Comparison of ENCODE assay signal across 25 cellular contexts in the genomic region with DNA sequence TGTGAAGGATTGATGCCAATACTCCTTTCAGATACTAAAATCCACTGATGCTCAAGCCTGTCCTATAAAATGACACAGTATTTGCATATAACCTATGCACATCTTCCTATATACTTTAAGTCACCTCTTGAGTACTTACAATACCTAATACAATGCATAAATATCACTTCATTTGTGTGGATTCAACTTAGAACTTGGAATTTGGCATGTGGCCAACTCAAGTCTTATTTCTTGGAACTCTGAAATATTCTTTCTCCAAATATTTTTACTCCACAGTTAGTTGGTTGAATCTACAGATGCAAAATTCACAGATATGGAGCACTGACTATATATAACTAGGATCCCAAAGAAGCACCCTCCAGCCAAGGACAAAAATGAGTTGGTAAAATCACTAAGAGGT.
"Had no signal": no experiment of that assay in that cellular context is flagged by ENCODE, and none has a peak within 500 bp of the region (broad histone marks: within the 10 kb centered on the region; RNA-seq: fewer than 3 reads in every experiment).

No MANE protein-coding gene starts in this region.

- ATAC-seq: activated CD4-positive, alpha-beta T cell treated with anti-CD3 and anti-CD28 coated beads for 36 hours; activated CD8-positive, alpha-beta memory T cell treated with anti-CD3 and anti-CD28 coated beads, Interleukin-2, amount 10 ng/mL, durations not matched to agents 7 days and 5 days; activated CD8-positive, alpha-beta T cell treated with anti-CD3 and anti-CD28 coated beads, Interleukin-2, amount 10 ng/mL, durations not matched to agents 7 days and 5 days; activated naive CD8-positive, alpha-beta T cell treated with anti-CD3 and anti-CD28 coated beads, Interleukin-2, amount 50 U/mL, for 24 hours; esophagus mucosa; gastroesophageal sphincter; heart right ventricle had no signal

- H3K4me2 ChIP-seq: hepatocyte had no signal

- H3K4me3 ChIP-seq: ascending aorta, colonic mucosa, gastroesophageal sphincter, heart right ventricle, hepatocyte had no signal

- H3K9me3 ChIP-seq: ascending aorta, colonic mucosa, gastroesophageal sphincter had no signal

- H3K27ac ChIP-seq: ascending aorta, brain microvascular endothelial cell, colonic mucosa, gastroesophageal sphincter, heart right ventricle, hepatocyte had no signal

- H3K4me1 ChIP-seq: ascending aorta, colonic mucosa, gastroesophageal sphincter, heart right ventricle had no signal

- DNase-seq: activated CD4-positive, alpha-beta memory T cell treated with anti-CD3 and anti-CD28 coated beads for 36 hours; activated CD4-positive, alpha-beta T cell treated with anti-CD3 and anti-CD28 coated beads for 36 hours; activated CD4-positive, CD25-positive, alpha-beta regulatory T cell; activated CD4-positive, CD25-positive, alpha-beta regulatory T cell treated with anti-CD3 and anti-CD28 coated beads, Interleukin-2, amount 50 U/mL, for 72 hours; activated CD8-positive, alpha-beta memory T cell treated with anti-CD3 and anti-CD28 coated beads, Interleukin-2, amount 10 ng/mL, durations not matched to agents 7 days and 5 days; activated CD8-positive, alpha-beta memory T cell treated with anti-CD3 and anti-CD28 coated beads, Interleukin-2, amount 50 U/mL, for 4 hours; activated CD8-positive, alpha-beta T cell treated with anti-CD3 and anti-CD28 coated beads, Interleukin-2, amount 10 ng/mL, durations not matched to agents 7 days and 5 days; activated effector memory CD4-positive, alpha-beta T cell treated with anti-CD3 and anti-CD28 coated beads, Interleukin-2, amount 50 U/mL, for 16 hours; activated naive CD4-positive, alpha-beta T cell treated with anti-CD3 and anti-CD28 coated beads for 36 hours; activated naive CD8-positive, alpha-beta T cell treated with anti-CD3 and anti-CD28 coated beads for 36 hours; activated naive CD8-positive, alpha-beta T cell treated with anti-CD3 and anti-CD28 coated beads, Interleukin-2, amount 50 U/mL, for 24 hours; activated T-cell treated with anti-CD3 and anti-CD28 coated beads, Interleukin-2, amount 50 U/mL, for 1 hour; activated T-cell treated with anti-CD3 and anti-CD28 coated beads, Interleukin-2, amount 50 U/mL, for 48 hours; caudate nucleus; colonic mucosa; effector memory CD4-positive, alpha-beta T cell; endodermal cell; foreskin melanocyte; heart right ventricle; T-helper 2 cell had no signal

- H3K36me3 ChIP-seq: ascending aorta, brain microvascular endothelial cell, colonic mucosa, gastroesophageal sphincter, heart right ventricle had no signal

- H3K27me3 ChIP-seq: ascending aorta, brain microvascular endothelial cell, colonic mucosa, gastroesophageal sphincter, heart right ventricle, hepatocyte had no signal

- H2AFZ ChIP-seq: hepatocyte had no signal
